ENCODE assay signal across 10 cellular contexts in the genomic region with DNA sequence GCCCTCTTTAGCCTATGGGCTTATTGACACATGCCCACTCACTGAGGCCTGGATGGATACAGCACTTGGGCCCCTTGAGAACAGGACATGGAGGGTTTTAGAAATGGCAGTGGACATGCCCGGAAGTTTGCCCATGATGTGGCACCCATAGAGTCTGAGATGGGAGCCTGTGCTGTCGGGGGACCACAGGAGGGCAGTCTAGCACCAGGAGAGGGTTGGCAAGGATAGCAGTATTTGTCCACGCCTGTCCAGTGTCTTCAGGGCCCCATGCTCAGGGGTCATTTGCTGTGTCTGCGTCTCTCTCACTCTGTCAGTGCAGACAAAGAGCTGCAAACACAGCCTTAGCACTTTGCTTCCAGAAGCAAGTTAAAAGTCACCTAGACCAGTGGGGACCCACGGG. TPM values are rescaled to one million over a fixed set of nuclear protein-coding genes. Genes with fewer than 3 reads are reported as not detected.
DNase-seq lines count a peak whose midpoint lies in the region; ATAC-seq, FAIRE-seq and TF ChIP-seq lines count a peak whose summit lies in the region.
"Had no signal": no experiment of that assay in that cellular context is flagged by ENCODE, and none has a peak within 500 bp of the region (broad histone marks: within the 10 kb centered on the region; RNA-seq: fewer than 3 reads in every experiment).

No MANE protein-coding gene starts in this region.

- no peaks in the 10 kb centered on the region for H3K9me3 Mint-ChIP-seq in activated T-cell treated with anti-CD3 and anti-CD28 coated beads, Interleukin-2, amount 50 U/mL, for 4 hours

- H3K9me3 ChIP-seq in H1 (ENCODE audit: insufficient read depth in 2 of 2, low read depth in 1 of 2, low read length in 1 of 2) (no peaks in the 10 kb centered on the region), parathyroid adenoma (ENCODE audit: control insufficient read depth, low read length) (no peaks in the 10 kb centered on the region)

- no peak overlapping the region for H3K4me3 Mint-ChIP-seq in activated T-cell treated with anti-CD3 and anti-CD28 coated beads, Interleukin-2, amount 50 U/mL, for 4 hours

- H4K91ac ChIP-seq in H1 (replicated peaks; ENCODE audit: insufficient read length, low read length) = no peak overlapping the region

- ATAC-seq in activated T-cell treated with anti-CD3 and anti-CD28 coated beads, Interleukin-2, amount 50 U/mL, for 4 hours = no peak
- ATAC-seq in HG03520 (IDR thresholded peaks at IDR 0.05; ENCODE audit: unreplicated experiment) (no peak), GM18867 (IDR thresholded peaks at IDR 0.05; ENCODE audit: unreplicated experiment) (no peak)

- peak; percentile 76 to 86 for TF ChIP-seq RAD21 in H1 (IDR thresholded peaks at IDR 0.05 in 1 of 2, conservative IDR thresholded peaks at IDR 0.05 in 1 of 2; ENCODE audit: low read depth in 2 of 2, low read length in 2 of 2)

- H3K79me1 ChIP-seq in H1 (ENCODE audit: low read depth, low read length) = no peaks in the 10 kb centered on the region

- no peak overlapping the region for H2BK120ac ChIP-seq in H1 (replicated peaks; ENCODE audit: low read depth, low read length)

- H3K27ac ChIP-seq in H1 (ENCODE audit: low read depth, low read length) (no peak overlapping the region), parathyroid adenoma (no peak overlapping the region)

- peak overlapping the region; percentile 31; the same call in 1 of the 2 replicates for H2BK15ac ChIP-seq in H1 (ENCODE audit: low read length)

- TF ChIP-seq POLR2A in NB4 (IDR thresholded peaks at IDR 0.05; ENCODE audit: extremely low read depth, insufficient read length) (no peak), H1 (IDR thresholded peaks at IDR 0.05; ENCODE audit: control extremely low read depth in 1 of 2, low read depth in 2 of 2, low read length in 2 of 2) (no peak)

- CTCF ChIA-PET in H1 (lab: Charles Lee; ENCODE audit: partially characterized antibody) = interaction anchor here (0.7 to 2.4 kb wide), 24 partner anchors 8 to 357 kb away, joined by 3 to 16 read pairs (median 3); a partner anchor contains a TSS

- POLR2A ChIA-PET in H1 (lab: Charles Lee; ENCODE audit: partially characterized antibody) = no interaction called here

- 79% methylated on average over 5 of the region's 5 CpGs; no CpG with 5 or more reads in 1 of the 2 experiments for WGBS in H1 (ENCODE audit: extremely low coverage in 1 of 2, insufficient coverage in 1 of 2, insufficient read length in 1 of 2, insufficient replicate concordance in 2 of 2, low coverage in 1 of 2, low lambda C conversion rate in 2 of 2, missing lambda C conversion rate in 1 of 2), 2 experiments

- H3K4me2 ChIP-seq in H1 (ENCODE audit: insufficient read depth in 1 of 2, low read depth in 2 of 2, low read length in 2 of 2) = no peak overlapping the region
- H3K4me2 ChIP-seq in parathyroid adenoma (ENCODE audit: low read length) = no peak overlapping the region

- H2BK5ac ChIP-seq in H1 (ENCODE audit: low read depth, low read length) = no peak overlapping the region; the same call in 1 of the 2 replicates

- H3K18ac ChIP-seq in H1 (ENCODE audit: extremely low read depth, low read length) = no peak overlapping the region

- no peak overlapping the region for H3K23ac ChIP-seq in H1 (ENCODE audit: insufficient read length)

- no peak overlapping the region for H3K56ac ChIP-seq in H1 (replicated peaks; ENCODE audit: insufficient read length, low read depth, low read length)

- no peak overlapping the region for H3K4me3 ChIP-seq in NB4 (ENCODE audit: low read depth, low read length)
- H3K4me3 ChIP-seq in H1 (ENCODE audit: extremely low read depth in 1 of 4, insufficient read depth in 2 of 4, low read depth in 3 of 4, low read length in 4 of 4) = no peak overlapping the region
- H3K4me3 ChIP-seq in parathyroid adenoma (ENCODE audit: low read depth, low read length) = no peak overlapping the region

- H3K9ac ChIP-seq in H1 (replicated peaks in 1 of 4; ENCODE audit: extremely low read depth in 1 of 4, low read depth in 3 of 4, low read length in 3 of 4) (no peak overlapping the region), parathyroid adenoma (no peak overlapping the region)

- no peaks in the 10 kb centered on the region for H3K23me2 ChIP-seq in H1 (ENCODE audit: low read depth, low read length)

- no peak overlapping the region for H2BK12ac ChIP-seq in H1 (ENCODE audit: low read depth, low read length)

- TF ChIP-seq EP300 in H1 (IDR thresholded peaks at IDR 0.05; ENCODE audit: borderline replicate concordance in 1 of 2, low read depth in 2 of 2, low read length in 2 of 2) = no peak

- peak overlapping the region; percentile 87; the same call in 1 of the 2 replicates for H2AFZ ChIP-seq in H1 (ENCODE audit: low read length)
- peak overlapping the region; percentile 68 for H2AFZ ChIP-seq in parathyroid adenoma

- no peaks in the 10 kb centered on the region for H3K4me1 ChIP-seq in H1 (replicated peaks in 1 of 4; ENCODE audit: control insufficient read depth in 3 of 4, insufficient read depth in 4 of 4, low read length in 3 of 4)
- H3K4me1 ChIP-seq in parathyroid adenoma = peaks cover 12% of the 10 kb centered on the region

- peak; percentile 54 for TF ChIP-seq CTCF in NB4 (IDR thresholded peaks at IDR 0.05; ENCODE audit: low read depth, low read length)
- TF ChIP-seq CTCF in H1 (IDR thresholded peaks at IDR 0.05; ENCODE audit: control extremely low read depth in 1 of 3, insufficient read depth in 1 of 3, low read depth in 1 of 3, low read length in 3 of 3) = peak; percentile 63 to 74 (median 72)
- TF ChIP-seq CTCF in parathyroid adenoma (IDR thresholded peaks at IDR 0.05) = peak; percentile 47

- no peaks in the 10 kb centered on the region for H4K20me1 ChIP-seq in H1 (replicated peaks in 1 of 2; ENCODE audit: control insufficient read depth in 1 of 2, insufficient read depth in 2 of 2, low read length in 2 of 2)

- H4K8ac ChIP-seq in H1 (ENCODE audit: extremely low read depth, insufficient read depth, low read length) = no peak overlapping the region

- H3K4ac ChIP-seq in H1 (replicated peaks; ENCODE audit: insufficient read length, low read depth, low read length) = no peak overlapping the region

- no peak overlapping the region for H4K5ac ChIP-seq in H1 (ENCODE audit: insufficient read length, low read depth, low read length)

- no peaks in the 10 kb centered on the region for H3K36me3 Mint-ChIP-seq in activated T-cell treated with anti-CD3 and anti-CD28 coated beads, Interleukin-2, amount 50 U/mL, for 4 hours (ENCODE audit: insufficient read depth)

- no peak overlapping the region for H3K14ac ChIP-seq in H1 (ENCODE audit: insufficient read length)

- H3K79me2 ChIP-seq in H1 (ENCODE audit: control insufficient read depth in 1 of 2, insufficient read depth in 2 of 2, low read length in 2 of 2) = no peaks in the 10 kb centered on the region
- H3K79me2 ChIP-seq in parathyroid adenoma = no peaks in the 10 kb centered on the region

- FAIRE-seq in H1 (lab: Jason Lieb, UNC) = no peak

- H3K27me3 Mint-ChIP-seq in activated T-cell treated with anti-CD3 and anti-CD28 coated beads, Interleukin-2, amount 50 U/mL, for 4 hours (ENCODE audit: low read depth) = peaks cover 2% of the 10 kb centered on the region

- peak; percentile 29 for DNase-seq in activated T-cell treated with anti-CD3 and anti-CD28 coated beads, Interleukin-2, amount 50 U/mL, for 1 hour
- DNase-seq in activated T-cell treated with anti-CD3 and anti-CD28 coated beads, Interleukin-2, amount 50 U/mL, for 4 hours = no peak
- DNase-seq in NB4 (ENCODE audit: low read depth) (peak; percentile 60), H1 (ENCODE audit: low read depth in 1 of 2, low spot score in 2 of 2) (peak in 1 of 2 experiments; percentile 51)
- no peak for DNase-seq in effector CD4-positive, alpha-beta T cell
- DNase-seq: NCI-H187, right cardiac atrium had no signal

- H3K36me3 ChIP-seq in H1 (ENCODE audit: control insufficient read depth in 2 of 4, insufficient read depth in 4 of 4, low read length in 3 of 4) (no peaks in the 10 kb centered on the region), parathyroid adenoma (ENCODE audit: control insufficient read depth, insufficient read depth, low read length) (no peaks in the 10 kb centered on the region)

- no peaks in the 10 kb centered on the region for H3K27me3 ChIP-seq in H1 (replicated peaks in 1 of 4; ENCODE audit: control insufficient read depth in 3 of 4, extremely low read depth in 1 of 4, insufficient read depth in 3 of 4, low read length in 3 of 4)
- H3K27me3 ChIP-seq in parathyroid adenoma (ENCODE audit: control insufficient read depth, insufficient read depth, low read length) = no peaks in the 10 kb centered on the region

- H3K4me1 Mint-ChIP-seq in activated T-cell treated with anti-CD3 and anti-CD28 coated beads, Interleukin-2, amount 50 U/mL, for 4 hours (ENCODE audit: low read depth) = peaks cover 48% of the 10 kb centered on the region

- no peak overlapping the region for H2BK20ac ChIP-seq in H1 (ENCODE audit: low read length)

- no peak overlapping the region for H2AK5ac ChIP-seq in H1 (ENCODE audit: low read depth, low read length)

TF ChIP-seq in H1, 55 proteins besides CTCF, POLR2A, EP300 and RAD21 (continues in another document):
- no peak for TF ChIP-seq NANOG (IDR thresholded peaks at IDR 0.05; ENCODE audit: insufficient read depth, low read depth, low read length, poor library complexity, severe bottlenecking)
- no peak for TF ChIP-seq HDAC2 (IDR thresholded peaks at IDR 0.05; ENCODE audit: borderline replicate concordance in 1 of 2, low read depth in 2 of 2, low read length in 2 of 2)
- no peak for TF ChIP-seq RFX5 (IDR thresholded peaks at IDR 0.05; ENCODE audit: borderline replicate concordance, low read depth, low read length)
- no peak for TF ChIP-seq NRF1 (IDR thresholded peaks at IDR 0.05; ENCODE audit: low read depth, low read length)
- no peak for TF ChIP-seq CBX8 (IDR thresholded peaks at IDR 0.05; ENCODE audit: borderline replicate concordance, low read depth, low read length)
- TF ChIP-seq CEBPB (IDR thresholded peaks at IDR 0.05; ENCODE audit: low read depth, low read length) = no peak
- no peak for TF ChIP-seq RBBP5 (IDR thresholded peaks at IDR 0.05; ENCODE audit: borderline replicate concordance, low read depth, low read length)
- no peak for TF ChIP-seq KDM5A (IDR thresholded peaks at IDR 0.05; ENCODE audit: low read length)
- no peak for TF ChIP-seq SRF (IDR thresholded peaks at IDR 0.05; ENCODE audit: low read depth, low read length)
- no peak for TF ChIP-seq YY1 (IDR thresholded peaks at IDR 0.05; ENCODE audit: low read depth, low read length)

RNA-seq across cellular contexts. Expression of a gene that starts 48.7 kb away (rescaled TPM):
- under 1 TPM; 0.29 to 0.99 (median 0.60) TPM for total RNA-seq in activated T-cell treated with anti-CD3 and anti-CD28 coated beads, Interleukin-2, amount 50 U/mL, for 4 hours
- total RNA-seq in H1 (2021; fragmentation: NEBNext Ultra II Directional; extraction: Animal tissue kit (Norgen Biotek cat#: 25700)) = not detected in 2 replicates
- polyA plus RNA-seq in H1 (2011; rRNA removed) = not detected in 2 replicates
- not detected for polyA plus RNA-seq in H1 (2011; cell fraction: cytosol; rRNA removed)
- not detected for polyA plus RNA-seq in H1 (2011; cell fraction: nucleus; rRNA removed)
- not detected in 4 replicates for polyA plus RNA-seq in H1 (2012, experiment 1 of 2)
- not detected for polyA plus RNA-seq in H1 (2012, experiment 2 of 2)
- polyA plus RNA-seq in H1 (2013, experiment 1 of 2) = not detected
- polyA plus RNA-seq in H1 (2013, experiment 2 of 2) = not detected
- polyA minus RNA-seq in H1 (2011; rRNA and poly(A)+ RNA removed) = not detected in 2 replicates
- not detected for polyA minus RNA-seq in H1 (2011; cell fraction: cytosol; rRNA and poly(A)+ RNA removed)
- polyA minus RNA-seq in H1 (2011; cell fraction: nucleus; rRNA and poly(A)+ RNA removed) = not detected

Comparison
In these comparisons a context has a peak if more than half of its experiments do, and no peak if none do; other contexts are left out.
1. DNase-seq: peak in activated T-cell treated with anti-CD3 and anti-CD28 coated beads, Interleukin-2, amount 50 U/mL, for 1 hour (single experiment) and NB4 (single experiment); none in activated T-cell treated with anti-CD3 and anti-CD28 coated beads, Interleukin-2, amount 50 U/mL, for 4 hours (single experiment) and effector CD4-positive, alpha-beta T cell (single experiment).
2. Peak in every context shown above with its lines, with median percentiles within 50 percentile points of each other: CTCF ChIP-seq.